In genomic region chr11:4704790-4705334, GRCh38 we compare ENCODE assay signal across 23 cellular contexts. TPM values are rescaled to one million over a fixed set of nuclear protein-coding genes. Genes with fewer than 3 reads are reported as not detected.
DNase-seq lines count a peak whose midpoint lies in the region; ATAC-seq and TF ChIP-seq lines count a peak whose summit lies in the region.
"Had no signal": no experiment of that assay in that cellular context is flagged by ENCODE, and none has a peak within 500 bp of the region (broad histone marks: within the 10 kb centered on the region; RNA-seq: fewer than 3 reads in every experiment).

No MANE protein-coding gene starts in this region.

- H3K9ac ChIP-seq in neural progenitor cell: no peak overlapping the region

- H3K9me3 Mint-ChIP-seq in neural progenitor cell: no peaks in the 10 kb centered on the region
- H3K9me3 Mint-ChIP-seq in CD8-positive, alpha-beta memory T cell: no peaks in the 10 kb centered on the region
- H3K9me3 Mint-ChIP-seq: activated CD4-positive, alpha-beta T cell treated with anti-CD3 and anti-CD28 coated beads, Interleukin-2, amount 10 ng/mL, durations not matched to agents 24 days and 14 days had no signal

- no peaks in the 10 kb centered on the region for H3K79me2 ChIP-seq in neural progenitor cell (ENCODE audit: low read depth)

- POLR2A ChIA-PET in CD8-positive, alpha-beta memory T cell (lab: Charles Lee): no interaction called here

- no peak overlapping the region for H3K27ac Mint-ChIP-seq in neural progenitor cell
- no peak overlapping the region for H3K27ac Mint-ChIP-seq in CD8-positive, alpha-beta memory T cell
- H3K27ac Mint-ChIP-seq: activated CD4-positive, alpha-beta T cell treated with anti-CD3 and anti-CD28 coated beads, Interleukin-2, amount 10 ng/mL, durations not matched to agents 24 days and 14 days; natural killer cell treated with Interleukin-12 subunit alpha and Interleukin-12 subunit beta and Interleukin-15 and Interleukin-18, amount 100 ng/mL, for 72 hours had no signal

- no peaks in the 10 kb centered on the region for H3K36me3 Mint-ChIP-seq in neural progenitor cell
- H3K36me3 Mint-ChIP-seq in CD8-positive, alpha-beta memory T cell: no peaks in the 10 kb centered on the region
- H3K36me3 Mint-ChIP-seq: natural killer cell treated with Interleukin-12 subunit alpha and Interleukin-12 subunit beta and Interleukin-15 and Interleukin-18, amount 100 ng/mL, for 72 hours had no signal

- H3K27ac ChIP-seq in coronary artery: no peak overlapping the region
- H3K27ac ChIP-seq in neural progenitor cell: no peak overlapping the region
- no peak overlapping the region for H3K27ac ChIP-seq in CD8-positive, alpha-beta memory T cell (ENCODE audit: low read depth, low read length)
- H3K27ac ChIP-seq: adrenal gland, esophagus squamous epithelium, thyroid gland had no signal

- no peaks in the 10 kb centered on the region for H3K36me3 ChIP-seq in H7 (replicated peaks; ENCODE audit: control insufficient read depth, insufficient read depth, low read length)
- H3K36me3 ChIP-seq in neural progenitor cell: no peaks in the 10 kb centered on the region
- no peaks in the 10 kb centered on the region for H3K36me3 ChIP-seq in CD8-positive, alpha-beta memory T cell (ENCODE audit: insufficient read depth, low read length)
- H3K36me3 ChIP-seq: adrenal gland, esophagus squamous epithelium, thyroid gland had no signal

- H3K27me3 ChIP-seq in H7 (ENCODE audit: control insufficient read depth, insufficient read depth, low read length) (no peaks in the 10 kb centered on the region), neural progenitor cell (no peaks in the 10 kb centered on the region)
- H3K27me3 ChIP-seq in CD8-positive, alpha-beta memory T cell (ENCODE audit: insufficient read depth, low read length, poor library complexity, severe bottlenecking): no peaks in the 10 kb centered on the region
- H3K27me3 ChIP-seq: adrenal gland, esophagus squamous epithelium, thyroid gland had no signal

- H3K4me3 ChIP-seq in H7 (ENCODE audit: insufficient read depth, low read depth, low read length) (no peak overlapping the region), coronary artery (peak overlapping the region; percentile 23), neural progenitor cell (peak overlapping the region; percentile 16)
- H3K4me3 ChIP-seq in CD8-positive, alpha-beta memory T cell (ENCODE audit: low read length): no peak overlapping the region
- H3K4me3 ChIP-seq: adrenal gland, esophagus squamous epithelium, lung, thyroid gland had no signal

- TF ChIP-seq CTCF in coronary artery (IDR thresholded peaks at IDR 0.05) (no peak), neural progenitor cell (IDR thresholded peaks at IDR 0.05) (no peak), omental fat pad (IDR thresholded peaks at IDR 0.05) (no peak)

- H3F3A ChIP-seq in neural progenitor cell (ENCODE audit: low read depth): peaks cover 15% of the 10 kb centered on the region

- H3K4me3 Mint-ChIP-seq in neural progenitor cell: no peak overlapping the region
- H3K4me3 Mint-ChIP-seq in CD8-positive, alpha-beta memory T cell: no peak overlapping the region
- H3K4me3 Mint-ChIP-seq: activated CD4-positive, alpha-beta T cell treated with anti-CD3 and anti-CD28 coated beads, Interleukin-2, amount 10 ng/mL, durations not matched to agents 24 days and 14 days; natural killer cell treated with Interleukin-12 subunit alpha and Interleukin-12 subunit beta and Interleukin-15 and Interleukin-18, amount 100 ng/mL, for 72 hours had no signal

- H2AFZ ChIP-seq in neural progenitor cell (replicated peaks): peak overlapping the region; percentile 100

- H3K9me3 ChIP-seq in neural progenitor cell (ENCODE audit: low read depth): no peaks in the 10 kb centered on the region
- no peaks in the 10 kb centered on the region for H3K9me3 ChIP-seq in CD8-positive, alpha-beta memory T cell (ENCODE audit: low read length)
- H3K9me3 ChIP-seq: adrenal gland, esophagus squamous epithelium, thyroid gland had no signal

- no peaks in the 10 kb centered on the region for H4K20me1 ChIP-seq in neural progenitor cell (ENCODE audit: low read depth)

- H3K4me1 ChIP-seq in neural progenitor cell: peaks cover 15% of the 10 kb centered on the region
- no peaks in the 10 kb centered on the region for H3K4me1 ChIP-seq in CD8-positive, alpha-beta memory T cell (ENCODE audit: insufficient read depth, low read length)
- H3K4me1 ChIP-seq: adrenal gland, esophagus squamous epithelium had no signal

- H3K4me1 Mint-ChIP-seq in neural progenitor cell: peaks cover 9% of the 10 kb centered on the region
- peaks cover 0 to 6% (median 6%) of the 10 kb centered on the region in 3 donors for H3K4me1 Mint-ChIP-seq in CD8-positive, alpha-beta memory T cell
- H3K4me1 Mint-ChIP-seq: activated CD4-positive, alpha-beta T cell treated with anti-CD3 and anti-CD28 coated beads, Interleukin-2, amount 10 ng/mL, durations not matched to agents 24 days and 14 days had no signal

- CTCF ChIA-PET in CD8-positive, alpha-beta memory T cell (lab: Charles Lee): no interaction called here

- peak overlapping the region; percentile 65 for H3K4me2 ChIP-seq in neural progenitor cell

- no peak for ATAC-seq in HG02588 (IDR thresholded peaks at IDR 0.05; ENCODE audit: unreplicated experiment)
- no peak for ATAC-seq in omental fat pad (ENCODE audit: low FRiP score)
- ATAC-seq: natural killer cell treated with Interleukin-12 subunit alpha and Interleukin-12 subunit beta and Interleukin-15 and Interleukin-18, amount 100 ng/mL, for 72 hours had no signal

- DNase-seq in H7 (peak; percentile 5), NCI-H1417 (lab: John Stamatoyannopoulos, UW) (peak; percentile 68 to 85 (median 75)), coronary artery (ENCODE audit: low spot score) (no peak), neural progenitor cell (ENCODE audit: low spot score) (no peak), omental fat pad (ENCODE audit: low spot score) (no peak), NCI-H2171 treated with DMSO at 0.1 percent for 48 hours (lab: John Stamatoyannopoulos, UW) (no peak)
- no peak for DNase-seq in CD8-positive, alpha-beta memory T cell
- DNase-seq: activated CD4-positive, alpha-beta T cell treated with anti-CD3 and anti-CD28 coated beads, Interleukin-2, amount 10 ng/mL, durations not matched to agents 24 days and 14 days; activated CD8-positive, alpha-beta memory T cell treated with anti-CD3 and anti-CD28 coated beads, Interleukin-2, amount 50 U/mL, for 4 hours; activated effector memory CD4-positive, alpha-beta T cell treated with Interleukin-2 at 50 U/mL for 16 hours; adrenal gland; AML-193; Calu3; esophagus squamous epithelium; Karpas-422; NCI-H82; stimulated activated naive CD4-positive, alpha-beta T cell; thyroid gland had no signal

- H3K27me3 Mint-ChIP-seq in neural progenitor cell (ENCODE audit: insufficient read depth, low read depth): no peaks in the 10 kb centered on the region
- peaks cover 3 to 5% of the 10 kb centered on the region in 2 donors for H3K27me3 Mint-ChIP-seq in CD8-positive, alpha-beta memory T cell

RNA-seq across cellular contexts. Expression of gene MMP26, which starts 0.3 kb away (rescaled TPM):
- not detected in 2 replicates for total RNA-seq in H7 (2014; rRNA removed; shearing (Covaris generic))
- total RNA-seq in neural progenitor cell (ENCODE audit: low replicate concordance) (not detected in 2 replicates), omental fat pad (not detected)
- not detected for total RNA-seq in CD8-positive, alpha-beta memory T cell
- not detected for polyA plus RNA-seq in CD8-positive, alpha-beta memory T cell
- total RNA-seq: activated CD4-positive, alpha-beta T cell treated with anti-CD3 and anti-CD28 coated beads, Interleukin-2, amount 10 ng/mL, durations not matched to agents 24 days and 14 days; adrenal gland; Calu3; esophagus squamous epithelium; glomerular endothelial cell; lung; natural killer cell treated with Interleukin-12 subunit alpha and Interleukin-12 subunit beta and Interleukin-15 and Interleukin-18, amount 100 ng/mL, for 72 hours; RPMI7951; thyroid gland had no signal
- polyA plus RNA-seq: adrenal gland, lung had no signal

RNA-seq across cellular contexts. Expression of gene OR51E2, which starts 7.2 kb away (rescaled TPM):
- total RNA-seq in H7 (2014; rRNA removed; shearing (Covaris generic)): not detected in 2 replicates
- total RNA-seq in neural progenitor cell (ENCODE audit: low replicate concordance): not detected in 2 replicates
- under 1 TPM in 1 of 4 donors, not detected in 3; 0.19 TPM for total RNA-seq in omental fat pad
- not detected for total RNA-seq in CD8-positive, alpha-beta memory T cell
- not detected for polyA plus RNA-seq in CD8-positive, alpha-beta memory T cell
- total RNA-seq: activated CD4-positive, alpha-beta T cell treated with anti-CD3 and anti-CD28 coated beads, Interleukin-2, amount 10 ng/mL, durations not matched to agents 24 days and 14 days; adrenal gland; Calu3; lung; natural killer cell treated with Interleukin-12 subunit alpha and Interleukin-12 subunit beta and Interleukin-15 and Interleukin-18, amount 100 ng/mL, for 72 hours; RPMI7951; thyroid gland had no signal
- polyA plus RNA-seq: lung had no signal

Comparison
In these comparisons a context has a peak if more than half of its experiments do, and no peak if none do; other contexts are left out.
1. DNase-seq: peak in H7 (single experiment) and NCI-H1417 (3 of 3); none in coronary artery (single experiment), neural progenitor cell (single experiment), omental fat pad (single experiment), NCI-H2171 treated with DMSO at 0.1 percent for 48 hours (single experiment) and CD8-positive, alpha-beta memory T cell (0 of 5).
2. H3K4me3 ChIP-seq: peak in coronary artery (single experiment) and neural progenitor cell (single experiment); none in H7 (single experiment) and CD8-positive, alpha-beta memory T cell (single experiment).